ENCODE assay signal across 8 cellular contexts in genomic region chr16:4734063-4734729, GRCh38. TPM values are rescaled to one million over a fixed set of nuclear protein-coding genes. Genes with fewer than 3 reads are reported as not detected.
A peak's percentile ranks its signal among the peaks of the same experiment; 100 is the strongest.
DNase-seq lines count a peak whose midpoint lies in the region; ATAC-seq, FAIRE-seq and TF ChIP-seq lines count a peak whose summit lies in the region.

ANKS3 (minus strand) TSS chr16:4734271; CDS start chr16:4730149, 4,122 bp downstream.
DNAAF8 (plus strand) TSS chr16:4734537; CDS start chr16:4736515, 1,978 bp downstream.

- DNase-seq in DMS79 treated with DMSO at 0.1 percent for 48 hours (lab: John Stamatoyannopoulos, UW), result peak; percentile 82
- peak; percentile 89 for DNase-seq in KBM-7
- peak; percentile 95 for DNase-seq in RCC 7860 (ENCODE audit: low spot score)
- DNase-seq in activated T-helper 1 cell treated with anti-CD3 and anti-CD28 coated beads, Interleukin-12 subunit alpha, Interleukin-12 subunit beta, Interleukin-2, Interleukin-4 antibody, amounts not matched to agents 30 ng/mL and 10 ng/mL and 1 ng/mL, durations not matched to agents 14 hours and 24 hours and 36 hours (ENCODE audit: low spot score), result peak; percentile 81
- DNase-seq in fibroblast of lung (ENCODE audit: low read depth in 2 of 2), result peak; percentile 96 to 98
- peak; percentile 72 to 90 (median 79) for DNase-seq in naive thymus-derived CD4-positive, alpha-beta T cell

- peak within 1 kb of the TSS; percentile 93 for H3K4me2 ChIP-seq in fibroblast of lung (ENCODE audit: extremely low read depth, insufficient read depth, low read length)

- H3K4me3 ChIP-seq in fibroblast of lung (replicated peaks in 1 of 4; ENCODE audit: control extremely low read depth in 1 of 4, insufficient read depth in 1 of 4, low read depth in 3 of 4, low read length in 4 of 4), result peak within 1 kb of the TSS; percentile 80 to 96 (median 81)
- H3K4me3 ChIP-seq in naive thymus-derived CD4-positive, alpha-beta T cell (ENCODE audit: low read length), result peak within 1 kb of the TSS; percentile 98

- peak within 1 kb of the TSS; percentile 84 for H3K27ac Mint-ChIP-seq in activated T-helper 1 cell treated with anti-CD3 and anti-CD28 coated beads, Interleukin-12 subunit alpha, Interleukin-12 subunit beta, Interleukin-2, Interleukin-4 antibody, amounts not matched to agents 30 ng/mL and 10 ng/mL and 1 ng/mL, durations not matched to agents 14 hours and 24 hours and 36 hours
- peak within 1 kb of the TSS; percentile 73 to 92 (median 90) for H3K27ac Mint-ChIP-seq in naive thymus-derived CD4-positive, alpha-beta T cell
- peak within 1 kb of the TSS; percentile 84 for H3K27ac Mint-ChIP-seq in stimulated activated memory B cell treated with anti-CD40 and anti-IgM and Interleukin-4, amounts not matched to agents 10 μg/mL and 1 μg/mL and 100 μg/mL, for 72 hours

- in situ Hi-C loops in KBM-7 (cut with MboI; ENCODE audit: low pct_unique_long_range_greater_than_20kb, low sequenced_read_pairs), result no loop called here

- H2AFZ ChIP-seq in fibroblast of lung (ENCODE audit: low read length), result peak within 1 kb of the TSS; percentile 94

- peak; percentile 73 for ATAC-seq in GM21723 (IDR thresholded peaks at IDR 0.05; ENCODE audit: unreplicated experiment)
- ATAC-seq in naive thymus-derived CD4-positive, alpha-beta T cell, result peak; percentile 86
- peak; percentile 91 for ATAC-seq in stimulated activated memory B cell treated with anti-CD40 and anti-IgM and Interleukin-4, amounts not matched to agents 10 μg/mL and 1 μg/mL and 100 μg/mL, for 72 hours

- peaks cover 26% of the 10 kb centered on the region for H3K4me1 Mint-ChIP-seq in activated T-helper 1 cell treated with anti-CD3 and anti-CD28 coated beads, Interleukin-12 subunit alpha, Interleukin-12 subunit beta, Interleukin-2, Interleukin-4 antibody, amounts not matched to agents 30 ng/mL and 10 ng/mL and 1 ng/mL, durations not matched to agents 14 hours and 24 hours and 36 hours (ENCODE audit: low read depth)
- H3K4me1 Mint-ChIP-seq in naive thymus-derived CD4-positive, alpha-beta T cell, result peaks cover 9 to 32% (median 20%) of the 10 kb centered on the region in 7 donors
- H3K4me1 Mint-ChIP-seq in stimulated activated memory B cell treated with anti-CD40 and anti-IgM and Interleukin-4, amounts not matched to agents 10 μg/mL and 1 μg/mL and 100 μg/mL, for 72 hours, result peaks cover 27% of the 10 kb centered on the region

- H3K27me3 ChIP-seq in fibroblast of lung (ENCODE audit: control insufficient read depth, insufficient read depth, low read length), result no peaks in the 10 kb centered on the region
- no peaks in the 10 kb centered on the region for H3K27me3 ChIP-seq in naive thymus-derived CD4-positive, alpha-beta T cell (ENCODE audit: control insufficient read depth in 2 of 2, insufficient read depth in 2 of 2, low read length in 2 of 2)

- POLR2A ChIA-PET in naive thymus-derived CD4-positive, alpha-beta T cell (lab: Charles Lee), result interaction anchor here (0.6 to 2.9 kb wide), 22 partner anchors 10 to 319 kb away, joined by 3 to 41 read pairs (median 4); partner anchors contain the start of genes CORO7, GLYR1, MGRN1 and NAGPA

- H3K27me3 Mint-ChIP-seq in activated T-helper 1 cell treated with anti-CD3 and anti-CD28 coated beads, Interleukin-12 subunit alpha, Interleukin-12 subunit beta, Interleukin-2, Interleukin-4 antibody, amounts not matched to agents 30 ng/mL and 10 ng/mL and 1 ng/mL, durations not matched to agents 14 hours and 24 hours and 36 hours (ENCODE audit: insufficient read depth), result no peaks in the 10 kb centered on the region
- H3K27me3 Mint-ChIP-seq in naive thymus-derived CD4-positive, alpha-beta T cell, result peaks cover 0 to 3% (median 0%) of the 10 kb centered on the region in 5 donors
- no peaks in the 10 kb centered on the region for H3K27me3 Mint-ChIP-seq in stimulated activated memory B cell treated with anti-CD40 and anti-IgM and Interleukin-4, amounts not matched to agents 10 μg/mL and 1 μg/mL and 100 μg/mL, for 72 hours

- no peaks in the 10 kb centered on the region for H3K9me3 ChIP-seq in fibroblast of lung (ENCODE audit: control insufficient read depth, insufficient read depth, low read depth, low read length)
- no peaks in the 10 kb centered on the region for H3K9me3 ChIP-seq in naive thymus-derived CD4-positive, alpha-beta T cell (ENCODE audit: control insufficient read depth in 2 of 3, low read length in 3 of 3)

- H3K4me1 ChIP-seq in fibroblast of lung (ENCODE audit: control insufficient read depth, extremely low read depth, insufficient read depth, low read length), result peaks cover 2% of the 10 kb centered on the region
- H3K4me1 ChIP-seq in naive thymus-derived CD4-positive, alpha-beta T cell (ENCODE audit: control insufficient read depth in 2 of 2, insufficient read depth in 2 of 2, low read length in 2 of 2), result peaks cover 6 to 9% of the 10 kb centered on the region in 2 donors

- H3K9me3 Mint-ChIP-seq in activated T-helper 1 cell treated with anti-CD3 and anti-CD28 coated beads, Interleukin-12 subunit alpha, Interleukin-12 subunit beta, Interleukin-2, Interleukin-4 antibody, amounts not matched to agents 30 ng/mL and 10 ng/mL and 1 ng/mL, durations not matched to agents 14 hours and 24 hours and 36 hours, result no peaks in the 10 kb centered on the region
- H3K9me3 Mint-ChIP-seq in naive thymus-derived CD4-positive, alpha-beta T cell, result no peaks in the 10 kb centered on the region
- no peaks in the 10 kb centered on the region for H3K9me3 Mint-ChIP-seq in stimulated activated memory B cell treated with anti-CD40 and anti-IgM and Interleukin-4, amounts not matched to agents 10 μg/mL and 1 μg/mL and 100 μg/mL, for 72 hours

- peaks cover 11% of the 10 kb centered on the region for H3K79me2 ChIP-seq in fibroblast of lung (ENCODE audit: control insufficient read depth, insufficient read depth, low read length)

- intact Hi-C loops in activated T-helper 1 cell treated with anti-CD3 and anti-CD28 coated beads, Interleukin-12 subunit alpha, Interleukin-12 subunit beta, Interleukin-2, Interleukin-4 antibody, amounts not matched to agents 30 ng/mL and 10 ng/mL and 1 ng/mL, durations not matched to agents 14 hours and 24 hours and 36 hours (cut with micrococcal nuclease), result loop anchor here (1.0 to 5.0 kb wide), 9 partner anchors 33 to 307 kb away; partner anchors contain the start of genes DNAJA3, GLYR1, NUDT16L1 and ROGDI
- intact Hi-C loops in naive thymus-derived CD4-positive, alpha-beta T cell (cut with micrococcal nuclease), result loop anchor here (1.0 to 10.0 kb wide), 13 partner anchors 33 to 459 kb away; partner anchors contain the start of genes GLYR1 (in 2 of the 2), NUDT16L1 (in 2 of the 2), ROGDI (in 2 of the 2) and UBN1 (in 2 of the 2)

- TF ChIP-seq CTCF in fibroblast of lung (conservative IDR thresholded peaks at IDR 0.05 in 1 of 2, IDR thresholded peaks at IDR 0.05 in 1 of 2; ENCODE audit: low read depth in 1 of 2, low read length in 2 of 2), result no peak

- no peaks in the 10 kb centered on the region for H4K20me1 ChIP-seq in fibroblast of lung (ENCODE audit: control insufficient read depth, extremely low read depth, insufficient read depth, low read length)

- H3K4me3 Mint-ChIP-seq in activated T-helper 1 cell treated with anti-CD3 and anti-CD28 coated beads, Interleukin-12 subunit alpha, Interleukin-12 subunit beta, Interleukin-2, Interleukin-4 antibody, amounts not matched to agents 30 ng/mL and 10 ng/mL and 1 ng/mL, durations not matched to agents 14 hours and 24 hours and 36 hours, result peak within 1 kb of the TSS; percentile 88
- peak within 1 kb of the TSS; percentile 84 to 96 (median 92) for H3K4me3 Mint-ChIP-seq in naive thymus-derived CD4-positive, alpha-beta T cell
- peak within 1 kb of the TSS; percentile 91 for H3K4me3 Mint-ChIP-seq in stimulated activated memory B cell treated with anti-CD40 and anti-IgM and Interleukin-4, amounts not matched to agents 10 μg/mL and 1 μg/mL and 100 μg/mL, for 72 hours

- H3K9ac ChIP-seq in fibroblast of lung (ENCODE audit: insufficient read depth, low read length), result peak within 1 kb of the TSS; percentile 86

- H3K36me3 Mint-ChIP-seq in activated T-helper 1 cell treated with anti-CD3 and anti-CD28 coated beads, Interleukin-12 subunit alpha, Interleukin-12 subunit beta, Interleukin-2, Interleukin-4 antibody, amounts not matched to agents 30 ng/mL and 10 ng/mL and 1 ng/mL, durations not matched to agents 14 hours and 24 hours and 36 hours (ENCODE audit: low read depth), result peaks cover 3% of the 10 kb centered on the region
- H3K36me3 Mint-ChIP-seq in naive thymus-derived CD4-positive, alpha-beta T cell, result peaks cover 0 to 9% (median 3%) of the 10 kb centered on the region in 5 donors
- no peaks in the 10 kb centered on the region for H3K36me3 Mint-ChIP-seq in stimulated activated memory B cell treated with anti-CD40 and anti-IgM and Interleukin-4, amounts not matched to agents 10 μg/mL and 1 μg/mL and 100 μg/mL, for 72 hours

- peak within 1 kb of the TSS; percentile 74 for H3K27ac ChIP-seq in fibroblast of lung (ENCODE audit: insufficient read depth, low read length)
- H3K27ac ChIP-seq in naive thymus-derived CD4-positive, alpha-beta T cell (ENCODE audit: low read depth, low read length), result peak within 1 kb of the TSS; percentile 79

- FAIRE-seq in RCC 7860 (lab: Jason Lieb, UNC), result peak; percentile 75

- peaks cover 3% of the 10 kb centered on the region for H3K36me3 ChIP-seq in fibroblast of lung (ENCODE audit: control insufficient read depth, insufficient read depth, low read length)
- peaks cover 0 to 17% (median 0%) of the 10 kb centered on the region in 3 experiments for H3K36me3 ChIP-seq in naive thymus-derived CD4-positive, alpha-beta T cell (ENCODE audit: control insufficient read depth in 2 of 3, insufficient read depth in 3 of 3, low read length in 3 of 3)

- CTCF ChIA-PET in naive thymus-derived CD4-positive, alpha-beta T cell (lab: Charles Lee), result interaction anchor here (0.5 to 1.7 kb wide), 9 partner anchors 33 to 1314 kb away, joined by 3 to 8 read pairs (median 4); partner anchors contain the start of genes MGRN1, ROGDI and ZNF500

RNA-seq across cellular contexts. Expression of gene ANKS3, which starts in this region (rescaled TPM):
- total RNA-seq in activated T-helper 1 cell treated with anti-CD3 and anti-CD28 coated beads, Interleukin-12 subunit alpha, Interleukin-12 subunit beta, Interleukin-2, Interleukin-4 antibody, amounts not matched to agents 30 ng/mL and 10 ng/mL and 1 ng/mL, durations not matched to agents 14 hours and 24 hours and 36 hours, result 21.1 and 25.8 TPM in 2 replicates
- 26.2 and 26.3 TPM in 2 replicates for total RNA-seq in fibroblast of lung
- 8.4 and 11.9 TPM in 2 replicates for polyA plus RNA-seq in fibroblast of lung
- polyA plus RNA-seq in fibroblast of lung (2012), result 10.6 and 11.0 TPM in 2 replicates
- polyA minus RNA-seq in fibroblast of lung (ENCODE audit: low replicate concordance), result 9.0 and 22.6 TPM in 2 replicates
- total RNA-seq in naive thymus-derived CD4-positive, alpha-beta T cell, result 10 to 100 TPM; 17.6 to 32.7 (median 25.3) TPM
- 1 to 10 TPM; 4.1 to 8.5 TPM for polyA plus RNA-seq in naive thymus-derived CD4-positive, alpha-beta T cell

RNA-seq across cellular contexts. Expression of gene DNAAF8, which starts in this region (rescaled TPM):
- total RNA-seq in activated T-helper 1 cell treated with anti-CD3 and anti-CD28 coated beads, Interleukin-12 subunit alpha, Interleukin-12 subunit beta, Interleukin-2, Interleukin-4 antibody, amounts not matched to agents 30 ng/mL and 10 ng/mL and 1 ng/mL, durations not matched to agents 14 hours and 24 hours and 36 hours, result not detected in 2 replicates
- 0.26 and 0.50 TPM in 2 replicates for total RNA-seq in fibroblast of lung
- 0.84 and 0.95 TPM in 2 replicates for polyA plus RNA-seq in fibroblast of lung
- polyA plus RNA-seq in fibroblast of lung (2012), result 0.54 and 0.82 TPM in 2 replicates
- 0.89 and 1.5 TPM in 2 replicates for polyA minus RNA-seq in fibroblast of lung (ENCODE audit: low replicate concordance)
- under 1 TPM; 0.11 to 0.57 (median 0.27) TPM for total RNA-seq in naive thymus-derived CD4-positive, alpha-beta T cell
- polyA plus RNA-seq in naive thymus-derived CD4-positive, alpha-beta T cell, result under 1 TPM in 1 of 2 donors, not detected in 1; 0.31 TPM

Comparison
In these comparisons a context has a peak if more than half of its experiments do, and no peak if none do; other contexts are left out.
1. Peak in every context shown above with its lines: DNase-seq, ATAC-seq, H3K4me3 ChIP-seq and H3K27ac ChIP-seq.